1 cellular context compared by ENCODE assay signal in the genomic region with DNA sequence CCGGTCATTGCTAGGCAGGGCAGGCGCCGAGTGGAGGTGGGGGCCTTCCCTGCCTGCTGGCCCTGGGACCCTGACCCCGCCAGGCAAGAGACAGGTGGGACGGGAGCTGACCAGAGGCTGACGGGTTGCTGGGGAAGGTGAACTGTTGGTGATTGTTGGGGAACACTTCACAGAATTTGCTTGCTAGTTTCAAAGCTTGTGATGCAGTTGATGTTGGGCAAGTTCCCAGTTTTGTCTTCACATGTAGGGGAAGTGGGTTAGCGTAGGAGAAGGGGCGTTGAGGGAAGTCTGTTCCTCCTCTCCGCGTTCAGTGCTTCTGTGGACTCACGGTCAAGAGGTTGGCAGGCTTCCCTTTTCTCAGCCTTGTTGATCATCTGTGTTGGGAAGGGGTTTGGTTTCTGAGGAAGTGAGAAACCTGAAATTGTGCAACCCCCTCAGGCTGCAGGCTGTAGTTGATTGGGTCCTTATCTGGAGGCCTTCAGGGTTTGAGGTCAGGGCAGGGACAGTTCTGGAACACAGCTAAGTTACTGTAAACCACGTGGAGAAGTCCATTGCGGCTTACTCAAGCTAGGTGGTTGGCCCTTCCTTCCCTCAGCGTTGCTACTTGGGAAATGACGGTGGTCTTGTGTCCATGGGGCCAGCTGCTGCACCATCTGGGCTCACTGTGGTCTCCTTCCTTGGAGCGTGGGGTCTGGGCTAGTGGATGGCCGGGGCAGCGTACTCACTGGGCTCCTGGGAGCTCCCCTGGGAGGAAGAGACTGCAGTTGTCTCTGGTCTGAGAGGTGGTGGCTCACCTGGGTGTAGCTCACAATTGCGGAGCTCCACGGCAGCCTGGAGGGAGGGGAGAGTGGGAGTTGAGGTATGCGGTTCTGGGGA.
TF ChIP-seq lines count a peak whose summit lies in the region.

No MANE protein-coding gene starts in this region.

TF ChIP-seq in HepG2, 621 proteins besides CTCF, POLR2A, EP300 and RAD21 (continued from another document and continues in another):
- TF ChIP-seq, protein P1, sequence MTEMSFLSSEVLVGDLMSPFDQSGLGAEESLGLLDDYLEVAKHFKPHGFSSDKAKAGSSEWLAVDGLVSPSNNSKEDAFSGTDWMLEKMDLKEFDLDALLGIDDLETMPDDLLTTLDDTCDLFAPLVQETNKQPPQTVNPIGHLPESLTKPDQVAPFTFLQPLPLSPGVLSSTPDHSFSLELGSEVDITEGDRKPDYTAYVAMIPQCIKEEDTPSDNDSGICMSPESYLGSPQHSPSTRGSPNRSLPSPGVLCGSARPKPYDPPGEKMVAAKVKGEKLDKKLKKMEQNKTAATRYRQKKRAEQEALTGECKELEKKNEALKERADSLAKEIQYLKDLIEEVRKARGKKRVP (CRISPR knock-in tag; IDR thresholded peaks at IDR 0.05): 0 out of 4 replicates have a peak, but pooled peaks of 1 of the 2 experiments have one; percentile 8
- peak; percentile 37; the same call in 1 of the 2 replicates for TF ChIP-seq BCL6 (CRISPR knock-in tag; IDR thresholded peaks at IDR 0.05)
- 0 out of 2 replicates have a peak, but pooled peaks have one; percentile 52 for TF ChIP-seq NFIC (IDR thresholded peaks at IDR 0.05; ENCODE audit: low read length)
- no peak for TF ChIP-seq ZNF441 (CRISPR knock-in tag; IDR thresholded peaks at IDR 0.05; ENCODE audit: borderline replicate concordance)
- TF ChIP-seq, protein P2, sequence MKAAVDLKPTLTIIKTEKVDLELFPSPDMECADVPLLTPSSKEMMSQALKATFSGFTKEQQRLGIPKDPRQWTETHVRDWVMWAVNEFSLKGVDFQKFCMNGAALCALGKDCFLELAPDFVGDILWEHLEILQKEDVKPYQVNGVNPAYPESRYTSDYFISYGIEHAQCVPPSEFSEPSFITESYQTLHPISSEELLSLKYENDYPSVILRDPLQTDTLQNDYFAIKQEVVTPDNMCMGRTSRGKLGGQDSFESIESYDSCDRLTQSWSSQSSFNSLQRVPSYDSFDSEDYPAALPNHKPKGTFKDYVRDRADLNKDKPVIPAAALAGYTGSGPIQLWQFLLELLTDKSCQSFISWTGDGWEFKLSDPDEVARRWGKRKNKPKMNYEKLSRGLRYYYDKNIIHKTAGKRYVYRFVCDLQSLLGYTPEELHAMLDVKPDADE (CRISPR knock-in tag; IDR thresholded peaks at IDR 0.05): no peak
- TF ChIP-seq, protein P3, sequence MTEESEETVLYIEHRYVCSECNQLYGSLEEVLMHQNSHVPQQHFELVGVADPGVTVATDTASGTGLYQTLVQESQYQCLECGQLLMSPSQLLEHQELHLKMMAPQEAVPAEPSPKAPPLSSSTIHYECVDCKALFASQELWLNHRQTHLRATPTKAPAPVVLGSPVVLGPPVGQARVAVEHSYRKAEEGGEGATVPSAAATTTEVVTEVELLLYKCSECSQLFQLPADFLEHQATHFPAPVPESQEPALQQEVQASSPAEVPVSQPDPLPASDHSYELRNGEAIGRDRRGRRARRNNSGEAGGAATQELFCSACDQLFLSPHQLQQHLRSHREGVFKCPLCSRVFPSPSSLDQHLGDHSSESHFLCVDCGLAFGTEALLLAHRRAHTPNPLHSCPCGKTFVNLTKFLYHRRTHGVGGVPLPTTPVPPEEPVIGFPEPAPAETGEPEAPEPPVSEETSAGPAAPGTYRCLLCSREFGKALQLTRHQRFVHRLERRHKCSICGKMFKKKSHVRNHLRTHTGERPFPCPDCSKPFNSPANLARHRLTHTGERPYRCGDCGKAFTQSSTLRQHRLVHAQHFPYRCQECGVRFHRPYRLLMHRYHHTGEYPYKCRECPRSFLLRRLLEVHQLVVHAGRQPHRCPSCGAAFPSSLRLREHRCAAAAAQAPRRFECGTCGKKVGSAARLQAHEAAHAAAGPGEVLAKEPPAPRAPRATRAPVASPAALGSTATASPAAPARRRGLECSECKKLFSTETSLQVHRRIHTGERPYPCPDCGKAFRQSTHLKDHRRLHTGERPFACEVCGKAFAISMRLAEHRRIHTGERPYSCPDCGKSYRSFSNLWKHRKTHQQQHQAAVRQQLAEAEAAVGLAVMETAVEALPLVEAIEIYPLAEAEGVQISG (CRISPR knock-in tag; IDR thresholded peaks at IDR 0.05): peak; percentile 14; the same call in 1 of the 2 replicates
- TF ChIP-seq TCF7 (IDR thresholded peaks at IDR 0.05; ENCODE audit: low read depth): no peak
- no peak for TF ChIP-seq ZNF530 (CRISPR knock-in tag; IDR thresholded peaks at IDR 0.05; ENCODE audit: low read depth)
- peak; percentile 41; the same call in 1 of the 2 replicates for TF ChIP-seq ZNF788 (CRISPR knock-in tag; IDR thresholded peaks at IDR 0.05; ENCODE audit: borderline replicate concordance)
- peak; percentile 4; the same call in 1 of the 2 replicates for TF ChIP-seq FOSL2 (CRISPR knock-in tag; IDR thresholded peaks at IDR 0.05)
- TF ChIP-seq ZBTB38 (CRISPR knock-in tag; IDR thresholded peaks at IDR 0.05): 0 out of 2 replicates have a peak, but pooled peaks have one; percentile 61
- no peak for TF ChIP-seq ATF1 (CRISPR knock-in tag; IDR thresholded peaks at IDR 0.05)
- TF ChIP-seq PRPF4 (IDR thresholded peaks at IDR 0.05; ENCODE audit: low read depth, low read length, poor library complexity, severe bottlenecking): peak; percentile 21
- TF ChIP-seq POLR2G (IDR thresholded peaks at IDR 0.05; ENCODE audit: low read depth, low read length): peak; percentile 75
- TF ChIP-seq GATAD1 (CRISPR knock-in tag; IDR thresholded peaks at IDR 0.05): peak; percentile 15; the same call in 1 of the 2 replicates
- TF ChIP-seq, protein P4, sequence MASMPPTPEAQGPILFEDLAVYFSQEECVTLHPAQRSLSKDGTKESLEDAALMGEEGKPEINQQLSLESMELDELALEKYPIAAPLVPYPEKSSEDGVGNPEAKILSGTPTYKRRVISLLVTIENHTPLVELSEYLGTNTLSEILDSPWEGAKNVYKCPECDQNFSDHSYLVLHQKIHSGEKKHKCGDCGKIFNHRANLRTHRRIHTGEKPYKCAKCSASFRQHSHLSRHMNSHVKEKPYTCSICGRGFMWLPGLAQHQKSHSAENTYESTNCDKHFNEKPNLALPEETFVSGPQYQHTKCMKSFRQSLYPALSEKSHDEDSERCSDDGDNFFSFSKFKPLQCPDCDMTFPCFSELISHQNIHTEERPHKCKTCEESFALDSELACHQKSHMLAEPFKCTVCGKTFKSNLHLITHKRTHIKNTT (CRISPR knock-in tag; IDR thresholded peaks at IDR 0.05): no peak
- no peak for TF ChIP-seq RARG (CRISPR knock-in tag; IDR thresholded peaks at IDR 0.05; ENCODE audit: low read depth)
- TF ChIP-seq ZNF781 (CRISPR knock-in tag; IDR thresholded peaks at IDR 0.05; ENCODE audit: borderline replicate concordance, not compliant biosample characterization): no peak
- TF ChIP-seq, protein P5, sequence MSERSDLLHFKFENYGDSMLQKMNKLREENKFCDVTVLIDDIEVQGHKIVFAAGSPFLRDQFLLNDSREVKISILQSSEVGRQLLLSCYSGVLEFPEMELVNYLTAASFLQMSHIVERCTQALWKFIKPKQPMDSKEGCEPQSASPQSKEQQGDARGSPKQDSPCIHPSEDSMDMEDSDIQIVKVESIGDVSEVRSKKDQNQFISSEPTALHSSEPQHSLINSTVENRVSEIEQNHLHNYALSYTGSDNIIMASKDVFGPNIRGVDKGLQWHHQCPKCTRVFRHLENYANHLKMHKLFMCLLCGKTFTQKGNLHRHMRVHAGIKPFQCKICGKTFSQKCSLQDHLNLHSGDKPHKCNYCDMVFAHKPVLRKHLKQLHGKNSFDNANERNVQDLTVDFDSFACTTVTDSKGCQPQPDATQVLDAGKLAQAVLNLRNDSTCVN (CRISPR knock-in tag; IDR thresholded peaks at IDR 0.05; ENCODE audit: borderline replicate concordance): peak; percentile 82; the same call in 1 of the 2 replicates
- TF ChIP-seq ZNF17 (CRISPR knock-in tag; IDR thresholded peaks at IDR 0.05): no peak
- peak; percentile 81; the same call in 1 of the 2 replicates for TF ChIP-seq ZNF331 (CRISPR knock-in tag; IDR thresholded peaks at IDR 0.05)
- TF ChIP-seq, protein P6, sequence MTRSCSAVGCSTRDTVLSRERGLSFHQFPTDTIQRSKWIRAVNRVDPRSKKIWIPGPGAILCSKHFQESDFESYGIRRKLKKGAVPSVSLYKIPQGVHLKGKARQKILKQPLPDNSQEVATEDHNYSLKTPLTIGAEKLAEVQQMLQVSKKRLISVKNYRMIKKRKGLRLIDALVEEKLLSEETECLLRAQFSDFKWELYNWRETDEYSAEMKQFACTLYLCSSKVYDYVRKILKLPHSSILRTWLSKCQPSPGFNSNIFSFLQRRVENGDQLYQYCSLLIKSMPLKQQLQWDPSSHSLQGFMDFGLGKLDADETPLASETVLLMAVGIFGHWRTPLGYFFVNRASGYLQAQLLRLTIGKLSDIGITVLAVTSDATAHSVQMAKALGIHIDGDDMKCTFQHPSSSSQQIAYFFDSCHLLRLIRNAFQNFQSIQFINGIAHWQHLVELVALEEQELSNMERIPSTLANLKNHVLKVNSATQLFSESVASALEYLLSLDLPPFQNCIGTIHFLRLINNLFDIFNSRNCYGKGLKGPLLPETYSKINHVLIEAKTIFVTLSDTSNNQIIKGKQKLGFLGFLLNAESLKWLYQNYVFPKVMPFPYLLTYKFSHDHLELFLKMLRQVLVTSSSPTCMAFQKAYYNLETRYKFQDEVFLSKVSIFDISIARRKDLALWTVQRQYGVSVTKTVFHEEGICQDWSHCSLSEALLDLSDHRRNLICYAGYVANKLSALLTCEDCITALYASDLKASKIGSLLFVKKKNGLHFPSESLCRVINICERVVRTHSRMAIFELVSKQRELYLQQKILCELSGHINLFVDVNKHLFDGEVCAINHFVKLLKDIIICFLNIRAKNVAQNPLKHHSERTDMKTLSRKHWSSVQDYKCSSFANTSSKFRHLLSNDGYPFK (CRISPR knock-in tag; IDR thresholded peaks at IDR 0.05; ENCODE audit: borderline replicate concordance): 0 out of 2 replicates have a peak, but pooled peaks have one; percentile 38
- 0 out of 2 replicates have a peak, but pooled peaks have one; percentile 32 for TF ChIP-seq TSC22D2 (CRISPR knock-in tag; IDR thresholded peaks at IDR 0.05; ENCODE audit: borderline replicate concordance)
- no peak for TF ChIP-seq ATAD3A (CRISPR knock-in tag; IDR thresholded peaks at IDR 0.05)
- TF ChIP-seq SP5 (CRISPR knock-in tag; IDR thresholded peaks at IDR 0.05; ENCODE audit: borderline replicate concordance, low read depth): no peak
- peak; percentile 14 for TF ChIP-seq XRCC5 (optimal IDR thresholded peaks at IDR 0.05; ENCODE audit: low read length)
- TF ChIP-seq ESRRA (CRISPR knock-in tag; IDR thresholded peaks at IDR 0.05; ENCODE audit: low read depth): no peak
- no peak for TF ChIP-seq FOXM1 (CRISPR knock-in tag; IDR thresholded peaks at IDR 0.05)
- TF ChIP-seq PAF1 (CRISPR knock-in tag; IDR thresholded peaks at IDR 0.05): peak; percentile 95
- TF ChIP-seq CBX1 (IDR thresholded peaks at IDR 0.05; ENCODE audit: low read depth): no peak
- TF ChIP-seq, protein P7, sequence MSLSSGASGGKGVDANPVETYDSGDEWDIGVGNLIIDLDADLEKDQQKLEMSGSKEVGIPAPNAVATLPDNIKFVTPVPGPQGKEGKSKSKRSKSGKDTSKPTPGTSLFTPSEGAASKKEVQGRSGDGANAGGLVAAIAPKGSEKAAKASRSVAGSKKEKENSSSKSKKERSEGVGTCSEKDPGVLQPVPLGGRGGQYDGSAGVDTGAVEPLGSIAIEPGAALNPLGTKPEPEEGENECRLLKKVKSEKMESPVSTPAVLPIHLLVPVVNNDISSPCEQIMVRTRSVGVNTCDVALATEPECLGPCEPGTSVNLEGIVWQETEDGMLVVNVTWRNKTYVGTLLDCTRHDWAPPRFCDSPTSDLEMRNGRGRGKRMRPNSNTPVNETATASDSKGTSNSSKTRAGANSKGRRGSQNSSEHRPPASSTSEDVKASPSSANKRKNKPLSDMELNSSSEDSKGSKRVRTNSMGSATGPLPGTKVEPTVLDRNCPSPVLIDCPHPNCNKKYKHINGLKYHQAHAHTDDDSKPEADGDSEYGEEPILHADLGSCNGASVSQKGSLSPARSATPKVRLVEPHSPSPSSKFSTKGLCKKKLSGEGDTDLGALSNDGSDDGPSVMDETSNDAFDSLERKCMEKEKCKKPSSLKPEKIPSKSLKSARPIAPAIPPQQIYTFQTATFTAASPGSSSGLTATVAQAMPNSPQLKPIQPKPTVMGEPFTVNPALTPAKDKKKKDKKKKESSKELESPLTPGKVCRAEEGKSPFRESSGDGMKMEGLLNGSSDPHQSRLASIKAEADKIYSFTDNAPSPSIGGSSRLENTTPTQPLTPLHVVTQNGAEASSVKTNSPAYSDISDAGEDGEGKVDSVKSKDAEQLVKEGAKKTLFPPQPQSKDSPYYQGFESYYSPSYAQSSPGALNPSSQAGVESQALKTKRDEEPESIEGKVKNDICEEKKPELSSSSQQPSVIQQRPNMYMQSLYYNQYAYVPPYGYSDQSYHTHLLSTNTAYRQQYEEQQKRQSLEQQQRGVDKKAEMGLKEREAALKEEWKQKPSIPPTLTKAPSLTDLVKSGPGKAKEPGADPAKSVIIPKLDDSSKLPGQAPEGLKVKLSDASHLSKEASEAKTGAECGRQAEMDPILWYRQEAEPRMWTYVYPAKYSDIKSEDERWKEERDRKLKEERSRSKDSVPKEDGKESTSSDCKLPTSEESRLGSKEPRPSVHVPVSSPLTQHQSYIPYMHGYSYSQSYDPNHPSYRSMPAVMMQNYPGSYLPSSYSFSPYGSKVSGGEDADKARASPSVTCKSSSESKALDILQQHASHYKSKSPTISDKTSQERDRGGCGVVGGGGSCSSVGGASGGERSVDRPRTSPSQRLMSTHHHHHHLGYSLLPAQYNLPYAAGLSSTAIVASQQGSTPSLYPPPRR (CRISPR knock-in tag; IDR thresholded peaks at IDR 0.05; ENCODE audit: borderline replicate concordance): no peak
- TF ChIP-seq, protein P8, sequence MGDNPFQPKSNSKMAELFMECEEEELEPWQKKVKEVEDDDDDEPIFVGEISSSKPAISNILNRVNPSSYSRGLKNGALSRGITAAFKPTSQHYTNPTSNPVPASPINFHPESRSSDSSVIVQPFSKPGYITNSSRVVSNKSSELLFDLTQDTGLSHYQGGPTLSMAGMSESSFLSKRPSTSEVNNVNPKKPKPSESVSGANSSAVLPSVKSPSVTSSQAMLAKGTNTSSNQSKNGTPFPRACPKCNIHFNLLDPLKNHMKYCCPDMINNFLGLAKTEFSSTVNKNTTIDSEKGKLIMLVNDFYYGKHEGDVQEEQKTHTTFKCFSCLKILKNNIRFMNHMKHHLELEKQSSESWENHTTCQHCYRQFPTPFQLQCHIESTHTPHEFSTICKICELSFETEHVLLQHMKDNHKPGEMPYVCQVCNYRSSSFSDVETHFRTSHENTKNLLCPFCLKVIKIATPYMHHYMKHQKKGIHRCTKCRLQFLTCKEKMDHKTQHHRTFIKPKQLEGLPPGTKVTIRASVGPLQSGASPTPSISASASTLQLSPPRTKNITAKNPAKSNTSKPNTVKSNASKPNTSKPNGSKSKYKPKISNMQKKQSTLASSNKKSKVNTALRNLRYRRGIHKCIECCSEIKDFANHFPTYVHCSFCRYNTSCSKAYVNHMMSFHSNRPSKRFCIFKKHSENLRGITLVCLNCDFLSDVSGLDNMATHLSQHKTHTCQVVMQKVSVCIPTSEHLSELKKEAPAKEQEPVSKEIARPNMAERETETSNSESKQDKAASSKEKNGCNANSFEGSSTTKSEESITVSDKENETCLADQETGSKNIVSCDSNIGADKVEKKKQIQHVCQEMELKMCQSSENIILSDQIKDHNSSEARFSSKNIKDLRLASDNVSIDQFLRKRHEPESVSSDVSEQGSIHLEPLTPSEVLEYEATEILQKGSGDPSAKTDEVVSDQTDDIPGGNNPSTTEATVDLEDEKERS (CRISPR knock-in tag; IDR thresholded peaks at IDR 0.05): peak; percentile 55; the same call in 1 of the 2 replicates
- TF ChIP-seq PHF21A (CRISPR knock-in tag; IDR thresholded peaks at IDR 0.05): no peak
- no peak for TF ChIP-seq KDM6A (CRISPR knock-in tag; IDR thresholded peaks at IDR 0.05; ENCODE audit: low read depth)
- no peak for TF ChIP-seq BHLHE40 (IDR thresholded peaks at IDR 0.05; ENCODE audit: low read length)
- no peak for TF ChIP-seq ZNF468 (CRISPR knock-in tag; IDR thresholded peaks at IDR 0.05)
- TF ChIP-seq MAZ (IDR thresholded peaks at IDR 0.05; ENCODE audit: borderline replicate concordance, low read depth, low read length): no peak
- peak; percentile 36; the same call in 1 of the 2 replicates for TF ChIP-seq MAZ (CRISPR knock-in tag; IDR thresholded peaks at IDR 0.05; ENCODE audit: low read depth)
- TF ChIP-seq THAP11 (CRISPR knock-in tag; IDR thresholded peaks at IDR 0.05): 0 out of 2 replicates have a peak, but pooled peaks have one; percentile 20
